In genomic region chr19:17719730-17720486, GRCh38 we compare ENCODE assay signal across 7 cellular contexts. TPM values are rescaled to one million over a fixed set of nuclear protein-coding genes. Genes with fewer than 3 reads are reported as not detected.
DNase-seq lines count a peak whose midpoint lies in the region; ATAC-seq lines count a peak whose summit lies in the region.

No MANE protein-coding gene starts in this region.

- peak overlapping the region; percentile 83 for H3K4me3 Mint-ChIP-seq in activated CD4-positive, alpha-beta memory T cell treated with anti-CD3 and anti-CD28 coated beads for 36 hours

- peak; percentile 33 for DNase-seq in GM19238 (ENCODE audit: insufficient read length, low spot score)
- peak; percentile 49 for DNase-seq in activated CD4-positive, alpha-beta memory T cell treated with anti-CD3 and anti-CD28 coated beads for 36 hours
- peak; percentile 13 for DNase-seq in epidermal melanocyte (ENCODE audit: insufficient read length, low spot score)
- peak; percentile 69 for DNase-seq in occipital lobe (lab: John Stamatoyannopoulos, UW)
- no peak for DNase-seq in dermis blood vessel endothelial cell
- no peak for DNase-seq in NOMO-1 (lab: John Stamatoyannopoulos, UW; ENCODE audit: unreplicated experiment in 2 of 2)

- peak overlapping the region; percentile 18 for H3K27ac Mint-ChIP-seq in activated CD4-positive, alpha-beta memory T cell treated with anti-CD3 and anti-CD28 coated beads for 36 hours

- H3K27me3 Mint-ChIP-seq in activated CD4-positive, alpha-beta memory T cell treated with anti-CD3 and anti-CD28 coated beads for 36 hours: no peaks in the 10 kb centered on the region

- H3K4me1 Mint-ChIP-seq in activated CD4-positive, alpha-beta memory T cell treated with anti-CD3 and anti-CD28 coated beads for 36 hours (ENCODE audit: low read depth): peaks cover 30% of the 10 kb centered on the region

- peak; percentile 26 for ATAC-seq in HG03460 (IDR thresholded peaks at IDR 0.05; ENCODE audit: unreplicated experiment)

- intact Hi-C loops in activated CD4-positive, alpha-beta memory T cell treated with anti-CD3 and anti-CD28 coated beads for 36 hours (cut with micrococcal nuclease): loop anchor here (1.0 to 5.0 kb wide), 3 partner anchors 27 to 137 kb away; partner anchors contain the start of gene RPL18A

- CTCF ChIA-PET in activated CD4-positive, alpha-beta memory T cell treated with anti-CD3 and anti-CD28 coated beads for 36 hours (lab: Charles Lee): interaction anchor here (0.8 to 1.6 kb wide), 8 partner anchors 16 to 213 kb away, joined by 3 to 11 read pairs (median 3); partner anchors contain the start of genes CCDC124 and RPL18A

- no peaks in the 10 kb centered on the region for H3K9me3 Mint-ChIP-seq in activated CD4-positive, alpha-beta memory T cell treated with anti-CD3 and anti-CD28 coated beads for 36 hours

- POLR2A ChIA-PET in activated CD4-positive, alpha-beta memory T cell treated with anti-CD3 and anti-CD28 coated beads for 36 hours (lab: Charles Lee): interaction anchor here (0.5 to 2.0 kb wide), 5 partner anchors 13 to 512 kb away, joined by 3 to 6 read pairs (median 3); partner anchors contain the start of genes FCHO1 and JAK3

- H3K36me3 Mint-ChIP-seq in activated CD4-positive, alpha-beta memory T cell treated with anti-CD3 and anti-CD28 coated beads for 36 hours: peaks cover 9% of the 10 kb centered on the region

RNA-seq across cellular contexts. Expression of gene MAP1S, which starts 0.6 kb away (rescaled TPM):
- 10 to 100 TPM; 63.0 to 71.2 TPM for total RNA-seq in activated CD4-positive, alpha-beta memory T cell treated with anti-CD3 and anti-CD28 coated beads for 36 hours
- 42.0 TPM for total RNA-seq in occipital lobe
- total RNA-seq in dermis blood vessel endothelial cell: 47.8 and 81.4 TPM in 2 replicates

RNA-seq across cellular contexts. Expression of gene FCHO1, which starts 31.4 kb away (rescaled TPM):
- 10 to 100 TPM; 54.3 to 54.5 TPM for total RNA-seq in activated CD4-positive, alpha-beta memory T cell treated with anti-CD3 and anti-CD28 coated beads for 36 hours
- total RNA-seq in occipital lobe (24.6 TPM), dermis blood vessel endothelial cell (0.51 and 0.56 TPM in 2 replicates)

RNA-seq across cellular contexts. Expression of gene UNC13A, which starts 31.8 kb away (rescaled TPM):
- under 1 TPM; 0.02 TPM for total RNA-seq in activated CD4-positive, alpha-beta memory T cell treated with anti-CD3 and anti-CD28 coated beads for 36 hours
- total RNA-seq in occipital lobe (29.6 TPM), dermis blood vessel endothelial cell (under 0.01 and 0.09 TPM in 2 replicates)

Comparison
In these comparisons a context has a peak if more than half of its experiments do, and no peak if none do; other contexts are left out.
1. DNase-seq: peak in GM19238 (single experiment), activated CD4-positive, alpha-beta memory T cell treated with anti-CD3 and anti-CD28 coated beads for 36 hours (single experiment), epidermal melanocyte (single experiment) and occipital lobe (single experiment); none in dermis blood vessel endothelial cell (single experiment) and NOMO-1 (0 of 2).
2. RNA of gene FCHO1, which starts 31.4 kb away (total RNA-seq): 54.3 to 54.5 TPM in activated CD4-positive, alpha-beta memory T cell treated with anti-CD3 and anti-CD28 coated beads for 36 hours and 24.6 TPM in occipital lobe (single experiment); 0.51 to 0.56 TPM in dermis blood vessel endothelial cell; every median in the first group is over 10 times any median in the second.
3. RNA of gene UNC13A, which starts 31.8 kb away (total RNA-seq): 29.6 TPM in occipital lobe (single experiment); 0.02 TPM in activated CD4-positive, alpha-beta memory T cell treated with anti-CD3 and anti-CD28 coated beads for 36 hours and under 0.01 to 0.09 TPM in dermis blood vessel endothelial cell; every median in the first group is over 10 times any median in the second.